ENCODE assay signal across 20 cellular contexts in genomic region chr7:90387470-90388240, GRCh38. TPM values are rescaled to one million over a fixed set of nuclear protein-coding genes. Genes with fewer than 3 reads are reported as not detected.
DNase-seq lines count a peak whose midpoint lies in the region; ATAC-seq, FAIRE-seq and TF ChIP-seq lines count a peak whose summit lies in the region.
"Had no signal": no experiment of that assay in that cellular context is flagged by ENCODE, and none has a peak within 500 bp of the region (broad histone marks: within the 10 kb centered on the region; RNA-seq: fewer than 3 reads in every experiment).

No MANE protein-coding gene starts in this region.

- H3K9me3 ChIP-seq in GM23248 (ENCODE audit: low read depth), result no peaks in the 10 kb centered on the region
- no peaks in the 10 kb centered on the region for H3K9me3 ChIP-seq in HepG2 (ENCODE audit: low read length)
- H3K9me3 ChIP-seq: gastrocnemius medialis, upper lobe of left lung had no signal

- no peak for FAIRE-seq in HepG2 (lab: Jason Lieb, UNC)
- FAIRE-seq: endometrium had no signal

- H4K20me1 ChIP-seq in GM23248 (ENCODE audit: insufficient read depth) (no peaks in the 10 kb centered on the region), HepG2 (ENCODE audit: insufficient read depth, low read length) (no peaks in the 10 kb centered on the region)

- H2AFZ ChIP-seq in GM23248, result no peak overlapping the region
- H2AFZ ChIP-seq in HepG2 (ENCODE audit: low read length), result no peak overlapping the region

- intact Hi-C loops in HepG2 (cut with micrococcal nuclease; ENCODE audit: unreplicated experiment), result no loop called here

- H3K4me1 ChIP-seq in GM23248 (ENCODE audit: insufficient read depth) (peaks cover 27% of the 10 kb centered on the region), HepG2 (ENCODE audit: insufficient read depth, low read length) (no peaks in the 10 kb centered on the region)
- H3K4me1 ChIP-seq: gastrocnemius medialis, upper lobe of left lung had no signal

- H3K4me3 ChIP-seq in GM23248 (no peak overlapping the region), epithelial cell of esophagus (ENCODE audit: low read length) (no peak overlapping the region), HepG2 (replicated peaks in 1 of 3; ENCODE audit: insufficient read depth in 1 of 3, low read depth in 2 of 3, low read length in 3 of 3) (no peak overlapping the region)
- H3K4me3 ChIP-seq: gastrocnemius medialis, upper lobe of left lung had no signal

- CTCF ChIA-PET in HepG2 (lab: Yijun Ruan, JAX; ENCODE audit: low intra/inter-chr PET ratio, low total read pairs), result no interaction called here

- no peaks in the 10 kb centered on the region for H3K27me3 ChIP-seq in GM23248 (replicated peaks; ENCODE audit: insufficient read depth)
- no peaks in the 10 kb centered on the region for H3K27me3 ChIP-seq in HepG2 (ENCODE audit: control insufficient read depth in 1 of 2, insufficient read depth in 2 of 2, low read length in 2 of 2)
- H3K27me3 ChIP-seq: gastrocnemius medialis, upper lobe of left lung had no signal

- H3K9ac ChIP-seq in GM23248, result no peak overlapping the region
- H3K9ac ChIP-seq in HepG2 (ENCODE audit: insufficient read depth, low read depth, low read length), result no peak overlapping the region

- TF ChIP-seq EP300 in HepG2 (IDR thresholded peaks at IDR 0.05; ENCODE audit: low read depth in 2 of 2, low read length in 2 of 2) (no peak), HepG2 (CRISPR knock-in tag; IDR thresholded peaks at IDR 0.05; ENCODE audit: borderline replicate concordance) (no peak)

- DNase-seq in GM23248 (peak; percentile 37), RKO (ENCODE audit: low spot score) (peak; percentile 36), epithelial cell of esophagus (ENCODE audit: low read depth) (peak; percentile 43), HepG2 (ENCODE audit: low spot score) (no peak), NCI-H2107 treated with DMSO at 0.1 percent for 48 hours (lab: John Stamatoyannopoulos, UW; ENCODE audit: unreplicated experiment) (no peak), UCSD-AML1 (lab: John Stamatoyannopoulos, UW; ENCODE audit: unreplicated experiment) (no peak), anterior cingulate cortex (lab: John Stamatoyannopoulos, UW) (no peak), germinal center (ENCODE audit: low spot score) (no peak)
- DNase-seq: activated T-cell treated with anti-CD3 and anti-CD28 coated beads, Interleukin-2, amount 50 U/mL, for 72 hours; cortex of kidney; DMS79; gastrocnemius medialis; kidney glomerular epithelial cell; natural killer cell; NCI-H2029; stimulated activated CD4-positive, alpha-beta T cell treated with anti-CD3 and anti-CD28 coated beads, Interleukin-12 subunit alpha, Interleukin-12 subunit beta, amount 100 ng/mL, for 4 hours; T-helper 9 cell; upper lobe of left lung had no signal

- POLR2A ChIA-PET in HepG2 (lab: Yijun Ruan, JAX), result no interaction called here

- peaks cover 14% of the 10 kb centered on the region; the same call in 1 of the 2 replicates for H3K36me3 ChIP-seq in GM23248 (ENCODE audit: low read depth)
- H3K36me3 ChIP-seq in HepG2 (replicated peaks in 1 of 2; ENCODE audit: control insufficient read depth in 1 of 2, insufficient read depth in 2 of 2, low read length in 2 of 2), result peaks cover 4 to 24% of the 10 kb centered on the region in 2 experiments

- no peak overlapping the region for H3K4me2 ChIP-seq in GM23248 (ENCODE audit: unreplicated experiment)
- H3K4me2 ChIP-seq in HepG2 (ENCODE audit: low read depth, low read length), result no peak overlapping the region

- TF ChIP-seq POLR2A in HepG2 (IDR thresholded peaks at IDR 0.05; ENCODE audit: insufficient read depth in 1 of 2, low read depth in 2 of 2, low read length in 2 of 2), result no peak

- no peaks in the 10 kb centered on the region for H3K9me2 ChIP-seq in GM23248 (ENCODE audit: insufficient read depth)

- in situ Hi-C loops in GM23248 (cut with MboI) (no loop called here), HepG2 (cut with HindIII; ENCODE audit: extremely low pct_ligation_motif_present, low pct_unique_long_range_greater_than_20kb) (no loop called here)

- no peak for TF ChIP-seq RAD21 in HepG2 (CRISPR knock-in tag; IDR thresholded peaks at IDR 0.05)

- H3K27ac ChIP-seq in GM23248 (no peak overlapping the region), HepG2 (ENCODE audit: extremely low read length, insufficient read depth, low read length) (no peak overlapping the region)
- H3K27ac ChIP-seq: gastrocnemius medialis, upper lobe of left lung had no signal

- H3F3A ChIP-seq in GM23248 (ENCODE audit: insufficient read depth), result peaks cover 26% of the 10 kb centered on the region

- TF ChIP-seq CTCF in epithelial cell of esophagus (IDR thresholded peaks at IDR 0.05; ENCODE audit: insufficient read depth, low read depth, low read length, missing control alignments), result no peak
- TF ChIP-seq CTCF in HepG2 (CRISPR knock-in tag; IDR thresholded peaks at IDR 0.05), result no peak

- BruUV-seq in HepG2 (replicated peaks; lab: Mats Ljungman, UMichigan), result no TSS peak

- WGBS in GM23248 (ENCODE audit: low coverage in 1 of 2, low lambda C conversion rate in 2 of 2, missing lambda C conversion rate in 2 of 2), 2 experiments, result 89 to 90% methylated on average over 2 of the region's 2 CpGs
- WGBS in HepG2 (ENCODE audit: low lambda C conversion rate), result 95% methylated on average over 2 of the region's 2 CpGs

- ATAC-seq in HepG2, result no peak
- ATAC-seq: activated CD4-positive, CD25-positive, alpha-beta regulatory T cell treated with anti-CD3 and anti-CD28 coated beads, Interleukin-2, amount 50 U/mL, for 24 hours; activated T-cell treated with anti-CD3 and anti-CD28 coated beads, Interleukin-2, amount 50 U/mL, for 72 hours; gastrocnemius medialis; natural killer cell had no signal

- H3K79me2 ChIP-seq in GM23248 (ENCODE audit: insufficient read depth) (no peaks in the 10 kb centered on the region), HepG2 (ENCODE audit: insufficient read depth, low read length) (no peaks in the 10 kb centered on the region)

TF ChIP-seq in HepG2, 621 proteins besides CTCF, POLR2A, EP300 and RAD21 (continues in another document):
- peak; percentile 75; the same call in 1 of the 2 replicates for TF ChIP-seq MIER2 (CRISPR knock-in tag; IDR thresholded peaks at IDR 0.05)

RNA-seq across cellular contexts. Expression of gene CLDN12, which starts 15.6 kb away (rescaled TPM):
- 35.6 and 38.3 TPM in 2 replicates for total RNA-seq in GM23248 (2014; rRNA removed; shearing (Covaris generic))
- 24.1 and 24.3 TPM in 2 replicates for polyA plus RNA-seq in GM23248 (2016; fragmentation: Nextera tagmentation; extraction: Ambion mirVana)
- total RNA-seq in HepG2 (2016; rRNA removed; fragmentation: Illumina TruSeq; extraction: Trizol), result 32.0 and 44.1 TPM in 2 replicates
- total RNA-seq in HepG2 (2016; cell fraction: cytosol; rRNA removed; fragmentation: Illumina TruSeq; extraction: Trizol; ENCODE audit: low read depth), result 4.9 and 5.3 TPM in 2 replicates
- total RNA-seq in HepG2 (2016; cell fraction: insoluble cytoplasmic fraction; rRNA removed; fragmentation: Illumina TruSeq; extraction: Trizol), result 29.0 and 43.4 TPM in 2 replicates
- total RNA-seq in HepG2 (2016; cell fraction: membrane; rRNA removed; fragmentation: Illumina TruSeq; extraction: Trizol), result 14.9 and 17.1 TPM in 2 replicates
- 44.7 and 45.4 TPM in 2 replicates for total RNA-seq in HepG2 (2016; cell fraction: nucleus; rRNA removed; fragmentation: Illumina TruSeq; extraction: Trizol)
- polyA plus RNA-seq in HepG2 (2011; rRNA removed), result 114 and 124 TPM in 2 replicates
- polyA plus RNA-seq in HepG2 (2011; cell fraction: cytosol; rRNA removed), result 115 and 125 TPM in 2 replicates
- 68.0 and 100 TPM in 2 replicates for polyA plus RNA-seq in HepG2 (2011; cell fraction: nucleus; rRNA removed)
- polyA plus RNA-seq in HepG2 (2012), result 47.5 and 62.4 TPM in 2 replicates
- 1.6 and 2.6 TPM in 2 replicates for polyA plus RNA-seq in HepG2 (2016; cell fraction: cytosol; fragmentation: Illumina TruSeq; extraction: Trizol; ENCODE audit: low read depth)
- polyA plus RNA-seq in HepG2 (2016; cell fraction: insoluble cytoplasmic fraction; fragmentation: Illumina TruSeq; extraction: Trizol; ENCODE audit: low read depth), result 24.3 and 25.6 TPM in 2 replicates
- polyA plus RNA-seq in HepG2 (2016; cell fraction: membrane; fragmentation: Illumina TruSeq; extraction: Trizol; ENCODE audit: low read depth), result 5.4 and 5.7 TPM in 2 replicates
- 51.7 and 54.3 TPM in 2 replicates for polyA plus RNA-seq in HepG2 (2016; cell fraction: nucleus; fragmentation: Illumina TruSeq; extraction: Trizol; ENCODE audit: insufficient read depth, low read depth)
- 196 and 646 TPM in 2 replicates for polyA minus RNA-seq in HepG2 (2011; rRNA and poly(A)+ RNA removed; ENCODE audit: low replicate concordance)
- 105 and 122 TPM in 2 replicates for polyA minus RNA-seq in HepG2 (2011; cell fraction: cytosol; rRNA and poly(A)+ RNA removed)
- 74.0 and 90.1 TPM in 2 replicates for polyA minus RNA-seq in HepG2 (2011; cell fraction: nucleus; rRNA and poly(A)+ RNA removed)

RNA-seq across cellular contexts. Expression of gene GTPBP10, which starts 41.1 kb away (rescaled TPM):
- total RNA-seq in GM23248 (2014; rRNA removed; shearing (Covaris generic)), result 15.0 and 24.5 TPM in 2 replicates
- polyA plus RNA-seq in GM23248 (2016; fragmentation: Nextera tagmentation; extraction: Ambion mirVana) (21.8 and 24.6 TPM in 2 replicates), HepG2 (2011; rRNA removed) (10.6 and 13.3 TPM in 2 replicates)
- 38.7 and 54.6 TPM in 2 replicates for total RNA-seq in HepG2 (2016; rRNA removed; fragmentation: Illumina TruSeq; extraction: Trizol)
- 7.6 and 8.5 TPM in 2 replicates for total RNA-seq in HepG2 (2016; cell fraction: cytosol; rRNA removed; fragmentation: Illumina TruSeq; extraction: Trizol; ENCODE audit: low read depth)
- 32.3 and 61.3 TPM in 2 replicates for total RNA-seq in HepG2 (2016; cell fraction: insoluble cytoplasmic fraction; rRNA removed; fragmentation: Illumina TruSeq; extraction: Trizol)
- total RNA-seq in HepG2 (2016; cell fraction: membrane; rRNA removed; fragmentation: Illumina TruSeq; extraction: Trizol), result 9.0 and 9.3 TPM in 2 replicates
- total RNA-seq in HepG2 (2016; cell fraction: nucleus; rRNA removed; fragmentation: Illumina TruSeq; extraction: Trizol), result 23.5 and 26.6 TPM in 2 replicates
- polyA plus RNA-seq in HepG2 (2011; cell fraction: cytosol; rRNA removed), result 4.1 and 5.9 TPM in 2 replicates
- 4.8 and 8.4 TPM in 2 replicates for polyA plus RNA-seq in HepG2 (2011; cell fraction: nucleus; rRNA removed)
- polyA plus RNA-seq in HepG2 (2012), result 17.0 and 20.1 TPM in 2 replicates
- 4.0 and 4.2 TPM in 2 replicates for polyA plus RNA-seq in HepG2 (2016; cell fraction: cytosol; fragmentation: Illumina TruSeq; extraction: Trizol; ENCODE audit: low read depth)
- polyA plus RNA-seq in HepG2 (2016; cell fraction: insoluble cytoplasmic fraction; fragmentation: Illumina TruSeq; extraction: Trizol; ENCODE audit: low read depth), result 35.9 and 39.7 TPM in 2 replicates
- polyA plus RNA-seq in HepG2 (2016; cell fraction: membrane; fragmentation: Illumina TruSeq; extraction: Trizol; ENCODE audit: low read depth), result 5.4 and 6.1 TPM in 2 replicates
- 22.5 and 25.4 TPM in 2 replicates for polyA plus RNA-seq in HepG2 (2016; cell fraction: nucleus; fragmentation: Illumina TruSeq; extraction: Trizol; ENCODE audit: insufficient read depth, low read depth)
- polyA minus RNA-seq in HepG2 (2011; rRNA and poly(A)+ RNA removed; ENCODE audit: low replicate concordance), result 0.58 and 3.1 TPM in 2 replicates
- 3.3 and 7.0 TPM in 2 replicates for polyA minus RNA-seq in HepG2 (2011; cell fraction: cytosol; rRNA and poly(A)+ RNA removed)
- polyA minus RNA-seq in HepG2 (2011; cell fraction: nucleus; rRNA and poly(A)+ RNA removed), result 37.6 and 42.6 TPM in 2 replicates

Comparison
In these comparisons a context has a peak if more than half of its experiments do, and no peak if none do; other contexts are left out.
1. DNase-seq: peak in GM23248 (single experiment), RKO (single experiment) and epithelial cell of esophagus (single experiment); none in HepG2 (single experiment), NCI-H2107 treated with DMSO at 0.1 percent for 48 hours (single experiment), UCSD-AML1 (single experiment), anterior cingulate cortex (0 of 58) and germinal center (single experiment).